Comparison of ENCODE assay signal across 14 cellular contexts in genomic region chr3:149572796-149573414, GRCh38.
DNase-seq lines count a peak whose midpoint lies in the region; ATAC-seq and TF ChIP-seq lines count a peak whose summit lies in the region.
"Had no signal": no experiment of that assay in that cellular context is flagged by ENCODE, and none has a peak within 500 bp of the region (broad histone marks: within the 10 kb centered on the region; RNA-seq: fewer than 3 reads in every experiment).

No MANE protein-coding gene starts in this region.

- H3K9me3 ChIP-seq in left ventricle myocardium inferior (replicated peaks) (no peaks in the 10 kb centered on the region), tibial artery (no peaks in the 10 kb centered on the region)

- H3K4me1 Mint-ChIP-seq in stimulated activated naive CD8-positive, alpha-beta T cell treated with anti-CD3 and anti-CD28 coated beads, Interleukin-15, amount 100 ng/mL, for 72 hours, result peaks cover 15% of the 10 kb centered on the region

- TF ChIP-seq CTCF in astrocyte of the spinal cord (IDR thresholded peaks at IDR 0.05; ENCODE audit: low read depth, low read length) (no peak), left ventricle myocardium inferior (IDR thresholded peaks at IDR 0.05; ENCODE audit: borderline replicate concordance) (no peak), tibial artery (IDR thresholded peaks at IDR 0.05) (no peak)

- H3K27me3 Mint-ChIP-seq in stimulated activated naive CD8-positive, alpha-beta T cell treated with anti-CD3 and anti-CD28 coated beads, Interleukin-15, amount 100 ng/mL, for 72 hours, result peaks cover 4% of the 10 kb centered on the region

- peak overlapping the region; percentile 79 for H3K27ac ChIP-seq in left ventricle myocardium inferior (replicated peaks)
- peak overlapping the region; percentile 61 to 74 for H3K27ac ChIP-seq in tibial artery
- H3K27ac ChIP-seq: HL-60 had no signal

- no peak for ATAC-seq in GM18868 (IDR thresholded peaks at IDR 0.05; ENCODE audit: unreplicated experiment)
- ATAC-seq in stimulated activated naive CD8-positive, alpha-beta T cell treated with anti-CD3 and anti-CD28 coated beads, Interleukin-15, amount 100 ng/mL, for 72 hours, result no peak
- ATAC-seq in GM18909 (IDR thresholded peaks at IDR 0.05; ENCODE audit: poor library complexity, unreplicated experiment), result no peak

- peaks cover 16% of the 10 kb centered on the region for H3K36me3 ChIP-seq in left ventricle myocardium inferior
- peaks cover 0 to 14% (median 4%) of the 10 kb centered on the region in 3 donors for H3K36me3 ChIP-seq in tibial artery

- no peaks in the 10 kb centered on the region for H3K27me3 ChIP-seq in left ventricle myocardium inferior (ENCODE audit: low read depth)
- H3K27me3 ChIP-seq in tibial artery, result no peaks in the 10 kb centered on the region

- no peak overlapping the region for H3K27ac Mint-ChIP-seq in stimulated activated naive CD8-positive, alpha-beta T cell treated with anti-CD3 and anti-CD28 coated beads, Interleukin-15, amount 100 ng/mL, for 72 hours

- DNase-seq in HT1080 (ENCODE audit: low read depth) (peak; percentile 91), astrocyte of the spinal cord (ENCODE audit: low read depth, low spot score) (peak; percentile 85), left ventricle myocardium inferior (no peak), tibial artery (peak in 1 of 2 donors; percentile 51), T-helper 2 cell (no peak)
- no peak for DNase-seq in stimulated activated naive CD8-positive, alpha-beta T cell treated with anti-CD3 and anti-CD28 coated beads, Interleukin-15, amount 100 ng/mL, for 72 hours
- DNase-seq: activated CD4-positive, CD25-positive, alpha-beta regulatory T cell; activated gamma-delta T cell; effector CD4-positive, alpha-beta T cell; GDM1; NCI-H187 treated with DMSO at 0.1 percent for 48 hours had no signal

- intact Hi-C loops in left ventricle myocardium inferior (cut with micrococcal nuclease) (loop anchor here (10.0 kb wide), 1 partner anchor 82 kb away; the partner anchor contains the start of gene WWTR1), tibial artery (cut with DNase I; ENCODE audit: low total_unique reads) (no loop called here)

- no peak overlapping the region for H3K4me3 Mint-ChIP-seq in stimulated activated naive CD8-positive, alpha-beta T cell treated with anti-CD3 and anti-CD28 coated beads, Interleukin-15, amount 100 ng/mL, for 72 hours

- in situ Hi-C loops in astrocyte of the spinal cord (cut with HindIII; ENCODE audit: low sequenced_read_pairs), result no loop called here

- peaks cover 86% of the 10 kb centered on the region for H3K4me1 ChIP-seq in left ventricle myocardium inferior
- H3K4me1 ChIP-seq in tibial artery, result peaks cover 0 to 97% (median 65%) of the 10 kb centered on the region in 4 donors

- H3K4me3 ChIP-seq in astrocyte of the spinal cord (ENCODE audit: low read depth, low read length), result no peak overlapping the region
- no peak overlapping the region for H3K4me3 ChIP-seq in left ventricle myocardium inferior
- H3K4me3 ChIP-seq in tibial artery, result no peak overlapping the region

- no peaks in the 10 kb centered on the region for H3K9me3 Mint-ChIP-seq in stimulated activated naive CD8-positive, alpha-beta T cell treated with anti-CD3 and anti-CD28 coated beads, Interleukin-15, amount 100 ng/mL, for 72 hours

Comparison
In these comparisons a context has a peak if more than half of its experiments do, and no peak if none do; other contexts are left out.
1. DNase-seq: peak in HT1080 (single experiment) and astrocyte of the spinal cord (single experiment); none in left ventricle myocardium inferior (single experiment), stimulated activated naive CD8-positive, alpha-beta T cell treated with anti-CD3 and anti-CD28 coated beads, Interleukin-15, amount 100 ng/mL, for 72 hours (0 of 2) and T-helper 2 cell (0 of 5).